In the genomic region with DNA sequence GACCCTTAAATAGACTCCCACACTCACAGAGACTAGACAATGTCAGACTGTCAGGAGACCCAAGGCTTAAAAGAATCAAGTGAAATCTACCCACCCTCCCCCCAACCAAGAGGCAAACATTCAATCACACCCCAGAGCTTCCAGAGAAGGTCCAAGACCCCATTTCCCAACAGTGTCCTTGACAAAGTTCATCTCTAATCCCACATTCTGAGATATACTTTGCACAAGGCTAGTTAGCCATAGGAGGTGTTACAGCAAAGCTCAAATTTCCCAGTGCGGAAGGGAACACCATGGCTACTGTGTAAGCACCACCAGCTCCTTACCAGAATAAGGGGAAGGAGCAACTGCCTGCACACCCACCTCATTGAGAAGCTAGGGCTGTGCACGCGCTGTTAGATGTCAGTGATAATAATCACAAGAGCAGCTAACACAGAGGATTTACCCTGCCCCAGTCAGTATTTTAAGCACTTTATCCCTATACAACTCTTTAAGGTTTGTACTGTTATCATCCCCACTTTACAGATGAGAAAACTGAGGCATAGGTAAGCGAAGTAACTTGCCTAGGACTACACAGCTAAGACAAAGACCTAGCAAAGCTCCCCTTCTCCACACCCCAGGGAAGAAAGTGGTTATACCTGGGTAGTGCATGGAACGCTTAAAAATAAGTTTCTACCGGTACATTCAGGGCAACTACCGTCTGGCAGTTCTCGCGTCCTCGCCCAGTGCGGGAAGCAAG, we compare ENCODE assay signal across 10 cellular contexts. TPM values are rescaled to one million over a fixed set of nuclear protein-coding genes. Genes with fewer than 3 reads are reported as not detected.
DNase-seq lines count a peak whose midpoint lies in the region; ATAC-seq and TF ChIP-seq lines count a peak whose summit lies in the region.
"Had no signal": no experiment of that assay in that cellular context is flagged by ENCODE, and none has a peak within 500 bp of the region (broad histone marks: within the 10 kb centered on the region; RNA-seq: fewer than 3 reads in every experiment).

No MANE protein-coding gene starts in this region.

- CTCF ChIA-PET in activated CD4-positive, alpha-beta T cell treated with anti-CD3 and anti-CD28 coated beads for 36 hours (lab: Charles Lee), result interaction anchor here (0.6 to 0.7 kb wide), 2 partner anchors 97 to 142 kb away, joined by 3 to 4 read pairs; no protein-coding TSS in a partner anchor

- peaks cover 3 to 8% of the 10 kb centered on the region in 2 donors for H3K4me1 ChIP-seq in ascending aorta
- peaks cover 0 to 11% (median 0%) of the 10 kb centered on the region in 4 donors for H3K4me1 ChIP-seq in right lobe of liver
- H3K4me1 ChIP-seq in suprapubic skin, result peaks cover 23% of the 10 kb centered on the region

- POLR2A ChIA-PET in activated CD4-positive, alpha-beta T cell treated with anti-CD3 and anti-CD28 coated beads for 36 hours (lab: Charles Lee), result no interaction called here

- peak overlapping the region; percentile 36 for H3K4me3 Mint-ChIP-seq in activated CD4-positive, alpha-beta T cell treated with anti-CD3 and anti-CD28 coated beads for 36 hours

- H3K27me3 ChIP-seq in ascending aorta, result no peaks in the 10 kb centered on the region
- H3K27me3 ChIP-seq in right lobe of liver, result peaks cover 0 to 15% of the 10 kb centered on the region in 2 donors
- H3K27me3 ChIP-seq in suprapubic skin, result no peaks in the 10 kb centered on the region

- no peaks in the 10 kb centered on the region for H3K36me3 ChIP-seq in ascending aorta
- no peaks in the 10 kb centered on the region for H3K36me3 ChIP-seq in right lobe of liver
- H3K36me3 ChIP-seq in suprapubic skin, result no peaks in the 10 kb centered on the region
- H3K36me3 ChIP-seq: SJSA1 had no signal

- H3K9me3 ChIP-seq in ascending aorta, result no peaks in the 10 kb centered on the region
- H3K9me3 ChIP-seq in right lobe of liver, result no peaks in the 10 kb centered on the region
- H3K9me3 ChIP-seq in suprapubic skin, result no peaks in the 10 kb centered on the region
- H3K9me3 ChIP-seq: SJSA1 had no signal

- no peaks in the 10 kb centered on the region for H3K9me3 Mint-ChIP-seq in activated CD4-positive, alpha-beta T cell treated with anti-CD3 and anti-CD28 coated beads for 36 hours (ENCODE audit: low read depth)

- no peaks in the 10 kb centered on the region for H3K36me3 Mint-ChIP-seq in activated CD4-positive, alpha-beta T cell treated with anti-CD3 and anti-CD28 coated beads for 36 hours (ENCODE audit: low read depth)

- DNase-seq in activated CD4-positive, alpha-beta T cell treated with anti-CD3 and anti-CD28 coated beads for 36 hours, result no peak
- no peak for DNase-seq in activated CD4-positive, alpha-beta T cell treated with anti-CD3 and anti-CD28 coated beads, Interleukin-2, amount 50 U/mL, for 4 hours
- DNase-seq in ascending aorta (ENCODE audit: low spot score in 2 of 2) (no peak), right lobe of liver (no peak), suprapubic skin (ENCODE audit: low spot score in 2 of 2) (no peak), DMS 273 treated with DMSO at 0.1 percent for 48 hours (lab: John Stamatoyannopoulos, UW) (no peak), NCI-H187 treated with DMSO at 0.1 percent for 48 hours (lab: John Stamatoyannopoulos, UW) (no peak), kidney tubule cell (ENCODE audit: low spot score) (no peak)

- no peak overlapping the region for H3K27ac Mint-ChIP-seq in activated CD4-positive, alpha-beta T cell treated with anti-CD3 and anti-CD28 coated beads for 36 hours

- TF ChIP-seq EP300 in suprapubic skin (IDR thresholded peaks at IDR 0.05), result no peak

- no peaks in the 10 kb centered on the region for H3K4me1 Mint-ChIP-seq in activated CD4-positive, alpha-beta T cell treated with anti-CD3 and anti-CD28 coated beads for 36 hours

- TF ChIP-seq POLR2A in right lobe of liver (IDR thresholded peaks at IDR 0.05), result no peak
- TF ChIP-seq POLR2A in suprapubic skin (IDR thresholded peaks at IDR 0.05), result no peak

- TF ChIP-seq CTCF in ascending aorta (IDR thresholded peaks at IDR 0.05), result no peak
- TF ChIP-seq CTCF in right lobe of liver (IDR thresholded peaks at IDR 0.05), result no peak
- no peak for TF ChIP-seq CTCF in suprapubic skin (IDR thresholded peaks at IDR 0.05)

- 19% methylated on average over 9 of the region's 11 CpGs for WGBS in right lobe of liver (ENCODE audit: insufficient coverage, low coverage, low lambda C conversion rate, missing lambda C conversion rate)
- WGBS in suprapubic skin, result 29% methylated on average over 11 of the region's 11 CpGs

- intact Hi-C loops in activated CD4-positive, alpha-beta T cell treated with anti-CD3 and anti-CD28 coated beads for 36 hours (cut with DNase I, micrococcal nuclease), result no loop called here
- intact Hi-C loops in ascending aorta (cut with DNase I) (loop anchor here (2.0 kb wide), 1 partner anchor 81 kb away; no protein-coding TSS in a partner anchor), right lobe of liver (cut with DNase I) (no loop called here)

- H3K27me3 Mint-ChIP-seq in activated CD4-positive, alpha-beta T cell treated with anti-CD3 and anti-CD28 coated beads for 36 hours, result peaks cover 50% of the 10 kb centered on the region

- peak overlapping the region; percentile 85 to 94 for H3K4me3 ChIP-seq in ascending aorta
- H3K4me3 ChIP-seq in right lobe of liver, result peak overlapping the region in 2 of 3 donors; percentile 52 to 57
- H3K4me3 ChIP-seq in suprapubic skin, result peak overlapping the region; percentile 91

- peak; percentile 41 for ATAC-seq in activated CD4-positive, alpha-beta T cell treated with anti-CD3 and anti-CD28 coated beads for 36 hours
- no peak for ATAC-seq in right lobe of liver

- peak overlapping the region in 1 of 2 donors; percentile 10 for H3K27ac ChIP-seq in ascending aorta
- no peak overlapping the region for H3K27ac ChIP-seq in right lobe of liver
- peak overlapping the region; percentile 87 for H3K27ac ChIP-seq in suprapubic skin
- H3K27ac ChIP-seq: SJSA1 had no signal

RNA-seq across cellular contexts. Expression of a gene that starts 17.3 kb away (rescaled TPM):
- not detected for total RNA-seq in activated CD4-positive, alpha-beta T cell treated with anti-CD3 and anti-CD28 coated beads for 36 hours
- total RNA-seq in ascending aorta (not detected), right lobe of liver (under 1 TPM in 1 of 6 experiments, not detected in 5; 0.09 TPM), suprapubic skin (not detected)
- total RNA-seq: frontal cortex, SJSA1 had no signal
